15 cellular contexts compared by ENCODE assay signal in the genomic region with DNA sequence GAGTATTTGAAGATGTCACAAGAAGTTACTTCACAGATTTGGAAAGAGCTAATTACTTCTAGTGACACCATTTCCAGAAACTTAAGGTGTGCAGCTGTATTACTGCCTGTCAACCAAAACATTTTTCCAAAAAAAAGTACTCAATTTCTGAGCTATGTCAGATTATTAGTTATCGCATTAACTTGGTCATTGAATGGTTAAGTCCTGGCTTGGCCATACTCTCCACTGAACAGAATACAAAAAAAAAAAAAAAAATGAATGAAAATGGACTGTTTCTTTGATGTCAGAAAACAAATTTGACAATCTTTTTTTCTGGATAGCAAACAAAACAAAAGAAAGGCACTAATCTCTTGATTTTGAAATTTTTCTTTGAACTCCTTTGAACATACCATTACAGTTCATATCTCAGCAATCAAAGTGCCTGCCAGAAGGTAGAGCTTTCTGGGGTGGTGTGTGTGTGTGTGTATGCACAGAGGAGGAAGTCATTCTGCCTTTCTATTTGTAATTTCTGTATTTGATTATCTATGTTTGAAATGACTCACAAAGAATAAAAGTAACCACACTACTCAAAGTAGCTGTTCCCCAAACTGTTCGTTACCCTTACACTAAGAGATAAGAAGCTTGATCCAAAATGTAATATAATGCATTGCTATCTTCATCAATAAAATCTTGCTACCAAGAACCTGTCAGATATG.
DNase-seq lines count a peak whose midpoint lies in the region; ATAC-seq and TF ChIP-seq lines count a peak whose summit lies in the region.
"Had no signal": no experiment of that assay in that cellular context is flagged by ENCODE, and none has a peak within 500 bp of the region (broad histone marks: within the 10 kb centered on the region; RNA-seq: fewer than 3 reads in every experiment).

No MANE protein-coding gene starts in this region.

- ATAC-seq in GM19023 (IDR thresholded peaks at IDR 0.05; ENCODE audit: unreplicated experiment) (peak; percentile 75), HG02610 (IDR thresholded peaks at IDR 0.05; ENCODE audit: unreplicated experiment) (peak; percentile 90), HG03439 (IDR thresholded peaks at IDR 0.05; ENCODE audit: unreplicated experiment) (peak; percentile 85), mucosa of descending colon (peak; percentile 85)
- ATAC-seq: heart left ventricle, sciatic nerve had no signal

- H3K4me1 ChIP-seq in mucosa of descending colon (ENCODE audit: low read depth) = no peaks in the 10 kb centered on the region
- H3K4me1 ChIP-seq: breast epithelium, heart left ventricle had no signal

- no peak for DNase-seq in mucosa of descending colon
- no peak for DNase-seq in activated naive CD4-positive, alpha-beta T cell (lab: John Stamatoyannopoulos, UW)
- no peak for DNase-seq in GF-D8 (lab: John Stamatoyannopoulos, UW)
- no peak for DNase-seq in DMS 273 treated with DMSO at 0.1 percent for 48 hours (lab: John Stamatoyannopoulos, UW)
- DNase-seq: activated CD8-positive, alpha-beta memory T cell treated with anti-CD3 and anti-CD28 coated beads for 24 hours; activated naive CD4-positive, alpha-beta T cell treated with anti-CD3 and anti-CD28 coated beads, Interleukin-2, amount 10 ng/mL, durations not matched to agents 7 days and 5 days; heart left ventricle; MV-4-11; stimulated activated CD4-positive, alpha-beta T cell treated with anti-CD3 and anti-CD28 coated beads, Interleukin-4, amount 100 ng/mL, for 1 hour; trophoblast cell had no signal

- no peak for TF ChIP-seq CTCF in mucosa of descending colon (IDR thresholded peaks at IDR 0.05)

- no peak overlapping the region for H3K4me3 ChIP-seq in mucosa of descending colon
- H3K4me3 ChIP-seq: breast epithelium, heart left ventricle had no signal

- H3K9me3 ChIP-seq in mucosa of descending colon = no peaks in the 10 kb centered on the region
- H3K9me3 ChIP-seq: breast epithelium had no signal

- intact Hi-C loops in mucosa of descending colon (cut with DNase I, micrococcal nuclease) = no loop called here

- H3K36me3 ChIP-seq in mucosa of descending colon (ENCODE audit: low read depth) = no peaks in the 10 kb centered on the region
- H3K36me3 ChIP-seq: breast epithelium, heart left ventricle had no signal
